In the genomic region with DNA sequence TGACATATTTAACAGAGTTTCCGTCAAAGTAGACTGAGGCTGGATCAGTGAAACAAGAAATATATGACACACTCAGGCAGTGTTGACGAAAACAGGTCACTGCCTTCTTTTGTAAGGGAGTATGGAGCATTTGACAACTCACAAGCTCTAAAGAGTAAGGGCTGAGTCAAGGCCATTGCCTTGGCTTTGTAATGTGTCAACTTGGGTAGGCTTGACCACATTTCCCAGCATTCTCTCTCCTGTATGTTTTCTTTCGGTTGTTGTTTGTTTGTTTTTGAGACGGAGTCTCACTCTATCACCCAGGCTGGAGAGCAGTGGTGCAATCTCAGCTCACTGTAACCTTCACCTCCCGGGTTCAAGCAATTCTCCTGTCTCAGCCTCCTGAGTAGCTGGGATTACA, we compare ENCODE assay signal across 1 cellular context.
TF ChIP-seq lines count a peak whose summit lies in the region.

No MANE protein-coding gene starts in this region.

TF ChIP-seq in HepG2, 621 proteins besides CTCF, POLR2A, EP300 and RAD21 (continued from another document and continues in another):
- TF ChIP-seq PLSCR1 (CRISPR knock-in tag; IDR thresholded peaks at IDR 0.05; ENCODE audit: borderline replicate concordance) = no peak
- no peak for TF ChIP-seq ZMAT5 (CRISPR knock-in tag; IDR thresholded peaks at IDR 0.05; ENCODE audit: borderline replicate concordance, low read depth)
- TF ChIP-seq GMEB1 (CRISPR knock-in tag; IDR thresholded peaks at IDR 0.05; ENCODE audit: borderline replicate concordance) = no peak
- no peak for TF ChIP-seq FOXP1 (IDR thresholded peaks at IDR 0.05)
- TF ChIP-seq FOXP1 (CRISPR knock-in tag; IDR thresholded peaks at IDR 0.05) = peak; percentile 65
- TF ChIP-seq ZNF800 (CRISPR knock-in tag; IDR thresholded peaks at IDR 0.05) = no peak
- no peak for TF ChIP-seq SMAD1 (CRISPR knock-in tag; IDR thresholded peaks at IDR 0.05; ENCODE audit: borderline replicate concordance, low read depth)
- no peak for TF ChIP-seq SOX13 (IDR thresholded peaks at IDR 0.05)
- peak in 1 of 2 experiments; percentile 6; a peak in 1 of 4 replicates for TF ChIP-seq SOX13 (CRISPR knock-in tag; conservative IDR thresholded peaks at IDR 0.05 in 1 of 2, IDR thresholded peaks at IDR 0.05 in 1 of 2)
- no peak for TF ChIP-seq ZNF772 (CRISPR knock-in tag; IDR thresholded peaks at IDR 0.05)
- TF ChIP-seq GATAD2A (CRISPR knock-in tag; IDR thresholded peaks at IDR 0.05) = no peak; the same call in 1 of the 2 replicates
- no peak for TF ChIP-seq TSC22D2 (CRISPR knock-in tag; IDR thresholded peaks at IDR 0.05; ENCODE audit: borderline replicate concordance)
- no peak for TF ChIP-seq RBM39 (IDR thresholded peaks at IDR 0.05; ENCODE audit: low read depth, low read length, poor library complexity, severe bottlenecking)
- TF ChIP-seq RARA (CRISPR knock-in tag; IDR thresholded peaks at IDR 0.05) = peak; percentile 70
- TF ChIP-seq LRRFIP1 (CRISPR knock-in tag; conservative IDR thresholded peaks at IDR 0.05) = no peak
- no peak for TF ChIP-seq SYNCRIP (IDR thresholded peaks at IDR 0.05; ENCODE audit: insufficient read depth, low read depth, low read length)
- TF ChIP-seq ZNF232 (CRISPR knock-in tag; IDR thresholded peaks at IDR 0.05; ENCODE audit: borderline replicate concordance) = no peak
- 0 out of 2 replicates have a peak, but pooled peaks have one; percentile 7 for TF ChIP-seq POGZ (CRISPR knock-in tag; IDR thresholded peaks at IDR 0.05)
- TF ChIP-seq, protein P1, sequence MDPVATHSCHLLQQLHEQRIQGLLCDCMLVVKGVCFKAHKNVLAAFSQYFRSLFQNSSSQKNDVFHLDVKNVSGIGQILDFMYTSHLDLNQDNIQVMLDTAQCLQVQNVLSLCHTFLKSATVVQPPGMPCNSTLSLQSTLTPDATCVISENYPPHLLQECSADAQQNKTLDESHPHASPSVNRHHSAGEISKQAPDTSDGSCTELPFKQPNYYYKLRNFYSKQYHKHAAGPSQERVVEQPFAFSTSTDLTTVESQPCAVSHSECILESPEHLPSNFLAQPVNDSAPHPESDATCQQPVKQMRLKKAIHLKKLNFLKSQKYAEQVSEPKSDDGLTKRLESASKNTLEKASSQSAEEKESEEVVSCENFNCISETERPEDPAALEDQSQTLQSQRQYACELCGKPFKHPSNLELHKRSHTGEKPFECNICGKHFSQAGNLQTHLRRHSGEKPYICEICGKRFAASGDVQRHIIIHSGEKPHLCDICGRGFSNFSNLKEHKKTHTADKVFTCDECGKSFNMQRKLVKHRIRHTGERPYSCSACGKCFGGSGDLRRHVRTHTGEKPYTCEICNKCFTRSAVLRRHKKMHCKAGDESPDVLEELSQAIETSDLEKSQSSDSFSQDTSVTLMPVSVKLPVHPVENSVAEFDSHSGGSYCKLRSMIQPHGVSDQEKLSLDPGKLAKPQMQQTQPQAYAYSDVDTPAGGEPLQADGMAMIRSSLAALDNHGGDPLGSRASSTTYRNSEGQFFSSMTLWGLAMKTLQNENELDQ (CRISPR knock-in tag; IDR thresholded peaks at IDR 0.05; ENCODE audit: borderline replicate concordance) = no peak
- no peak for TF ChIP-seq MYC (CRISPR knock-in tag; IDR thresholded peaks at IDR 0.05; ENCODE audit: borderline replicate concordance)
- TF ChIP-seq MLLT10 (CRISPR knock-in tag; IDR thresholded peaks at IDR 0.05) = no peak
- no peak for TF ChIP-seq DNMT3B (CRISPR knock-in tag; conservative IDR thresholded peaks at IDR 0.05)
- peak; percentile 97 for TF ChIP-seq ZNF441 (CRISPR knock-in tag; IDR thresholded peaks at IDR 0.05; ENCODE audit: borderline replicate concordance)
- TF ChIP-seq PHB2 (IDR thresholded peaks at IDR 0.05; ENCODE audit: partially characterized antibody) = no peak
- TF ChIP-seq ZNF331 (CRISPR knock-in tag; IDR thresholded peaks at IDR 0.05) = no peak
- TF ChIP-seq, protein P2, sequence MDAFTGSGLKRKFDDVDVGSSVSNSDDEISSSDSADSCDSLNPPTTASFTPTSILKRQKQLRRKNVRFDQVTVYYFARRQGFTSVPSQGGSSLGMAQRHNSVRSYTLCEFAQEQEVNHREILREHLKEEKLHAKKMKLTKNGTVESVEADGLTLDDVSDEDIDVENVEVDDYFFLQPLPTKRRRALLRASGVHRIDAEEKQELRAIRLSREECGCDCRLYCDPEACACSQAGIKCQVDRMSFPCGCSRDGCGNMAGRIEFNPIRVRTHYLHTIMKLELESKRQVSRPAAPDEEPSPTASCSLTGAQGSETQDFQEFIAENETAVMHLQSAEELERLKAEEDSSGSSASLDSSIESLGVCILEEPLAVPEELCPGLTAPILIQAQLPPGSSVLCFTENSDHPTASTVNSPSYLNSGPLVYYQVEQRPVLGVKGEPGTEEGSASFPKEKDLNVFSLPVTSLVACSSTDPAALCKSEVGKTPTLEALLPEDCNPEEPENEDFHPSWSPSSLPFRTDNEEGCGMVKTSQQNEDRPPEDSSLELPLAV (CRISPR knock-in tag; conservative IDR thresholded peaks at IDR 0.05; ENCODE audit: low read depth) = no peak
- no peak for TF ChIP-seq NFIB (CRISPR knock-in tag; IDR thresholded peaks at IDR 0.05; ENCODE audit: borderline replicate concordance)
- TF ChIP-seq, protein P3, sequence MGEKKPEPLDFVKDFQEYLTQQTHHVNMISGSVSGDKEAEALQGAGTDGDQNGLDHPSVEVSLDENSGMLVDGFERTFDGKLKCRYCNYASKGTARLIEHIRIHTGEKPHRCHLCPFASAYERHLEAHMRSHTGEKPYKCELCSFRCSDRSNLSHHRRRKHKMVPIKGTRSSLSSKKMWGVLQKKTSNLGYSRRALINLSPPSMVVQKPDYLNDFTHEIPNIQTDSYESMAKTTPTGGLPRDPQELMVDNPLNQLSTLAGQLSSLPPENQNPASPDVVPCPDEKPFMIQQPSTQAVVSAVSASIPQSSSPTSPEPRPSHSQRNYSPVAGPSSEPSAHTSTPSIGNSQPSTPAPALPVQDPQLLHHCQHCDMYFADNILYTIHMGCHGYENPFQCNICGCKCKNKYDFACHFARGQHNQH (CRISPR knock-in tag; IDR thresholded peaks at IDR 0.05) = no peak
- TF ChIP-seq, protein P4, sequence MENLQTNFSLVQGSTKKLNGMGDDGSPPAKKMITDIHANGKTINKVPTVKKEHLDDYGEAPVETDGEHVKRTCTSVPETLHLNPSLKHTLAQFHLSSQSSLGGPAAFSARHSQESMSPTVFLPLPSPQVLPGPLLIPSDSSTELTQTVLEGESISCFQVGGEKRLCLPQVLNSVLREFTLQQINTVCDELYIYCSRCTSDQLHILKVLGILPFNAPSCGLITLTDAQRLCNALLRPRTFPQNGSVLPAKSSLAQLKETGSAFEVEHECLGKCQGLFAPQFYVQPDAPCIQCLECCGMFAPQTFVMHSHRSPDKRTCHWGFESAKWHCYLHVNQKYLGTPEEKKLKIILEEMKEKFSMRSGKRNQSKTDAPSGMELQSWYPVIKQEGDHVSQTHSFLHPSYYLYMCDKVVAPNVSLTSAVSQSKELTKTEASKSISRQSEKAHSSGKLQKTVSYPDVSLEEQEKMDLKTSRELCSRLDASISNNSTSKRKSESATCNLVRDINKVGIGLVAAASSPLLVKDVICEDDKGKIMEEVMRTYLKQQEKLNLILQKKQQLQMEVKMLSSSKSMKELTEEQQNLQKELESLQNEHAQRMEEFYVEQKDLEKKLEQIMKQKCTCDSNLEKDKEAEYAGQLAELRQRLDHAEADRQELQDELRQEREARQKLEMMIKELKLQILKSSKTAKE (CRISPR knock-in tag; IDR thresholded peaks at IDR 0.05; ENCODE audit: borderline replicate concordance) = no peak
- TF ChIP-seq ZNF577 (CRISPR knock-in tag; IDR thresholded peaks at IDR 0.05; ENCODE audit: borderline replicate concordance, low read depth) = no peak
- TF ChIP-seq, protein P5, sequence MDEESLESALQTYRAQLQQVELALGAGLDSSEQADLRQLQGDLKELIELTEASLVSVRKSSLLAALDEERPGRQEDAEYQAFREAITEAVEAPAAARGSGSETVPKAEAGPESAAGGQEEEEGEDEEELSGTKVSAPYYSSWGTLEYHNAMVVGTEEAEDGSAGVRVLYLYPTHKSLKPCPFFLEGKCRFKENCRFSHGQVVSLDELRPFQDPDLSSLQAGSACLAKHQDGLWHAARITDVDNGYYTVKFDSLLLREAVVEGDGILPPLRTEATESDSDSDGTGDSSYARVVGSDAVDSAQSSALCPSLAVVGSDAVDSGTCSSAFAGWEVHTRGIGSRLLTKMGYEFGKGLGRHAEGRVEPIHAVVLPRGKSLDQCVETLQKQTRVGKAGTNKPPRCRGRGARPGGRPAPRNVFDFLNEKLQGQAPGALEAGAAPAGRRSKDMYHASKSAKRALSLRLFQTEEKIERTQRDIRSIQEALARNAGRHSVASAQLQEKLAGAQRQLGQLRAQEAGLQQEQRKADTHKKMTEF (CRISPR knock-in tag; IDR thresholded peaks at IDR 0.05) = 0 out of 2 replicates have a peak, but pooled peaks have one; percentile 30
- no peak for TF ChIP-seq TOE1 (CRISPR knock-in tag; IDR thresholded peaks at IDR 0.05)
- TF ChIP-seq, protein P6, sequence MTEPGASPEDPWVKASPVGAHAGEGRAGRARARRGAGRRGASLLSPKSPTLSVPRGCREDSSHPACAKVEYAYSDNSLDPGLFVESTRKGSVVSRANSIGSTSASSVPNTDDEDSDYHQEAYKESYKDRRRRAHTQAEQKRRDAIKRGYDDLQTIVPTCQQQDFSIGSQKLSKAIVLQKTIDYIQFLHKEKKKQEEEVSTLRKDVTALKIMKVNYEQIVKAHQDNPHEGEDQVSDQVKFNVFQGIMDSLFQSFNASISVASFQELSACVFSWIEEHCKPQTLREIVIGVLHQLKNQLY (CRISPR knock-in tag; IDR thresholded peaks at IDR 0.05) = no peak
- TF ChIP-seq, protein P7, sequence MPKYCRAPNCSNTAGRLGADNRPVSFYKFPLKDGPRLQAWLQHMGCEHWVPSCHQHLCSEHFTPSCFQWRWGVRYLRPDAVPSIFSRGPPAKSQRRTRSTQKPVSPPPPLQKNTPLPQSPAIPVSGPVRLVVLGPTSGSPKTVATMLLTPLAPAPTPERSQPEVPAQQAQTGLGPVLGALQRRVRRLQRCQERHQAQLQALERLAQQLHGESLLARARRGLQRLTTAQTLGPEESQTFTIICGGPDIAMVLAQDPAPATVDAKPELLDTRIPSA (CRISPR knock-in tag; IDR thresholded peaks at IDR 0.05; ENCODE audit: borderline replicate concordance) = no peak
- peak; percentile 69 for TF ChIP-seq SKI (IDR thresholded peaks at IDR 0.05; ENCODE audit: partially characterized antibody)
